In genomic region chr9:89440548-89440947, GRCh38 we compare ENCODE assay signal across 1 cellular context.
TF ChIP-seq lines count a peak whose summit lies in the region.

No MANE protein-coding gene starts in this region.

TF ChIP-seq in GM12878, 131 proteins besides CTCF, POLR2A, EP300 and RAD21 (continued from another document):
- TF ChIP-seq ELK1 (IDR thresholded peaks at IDR 0.05; ENCODE audit: low read depth, low read length) = no peak
- no peak for TF ChIP-seq TARDBP (IDR thresholded peaks at IDR 0.05; ENCODE audit: borderline replicate concordance)
- TF ChIP-seq POLR2AphosphoS2 (IDR thresholded peaks at IDR 0.05; ENCODE audit: low read depth, low read length) = no peak
- TF ChIP-seq NFIC (IDR thresholded peaks at IDR 0.05; ENCODE audit: low read depth, low read length) = no peak
- no peak for TF ChIP-seq HCFC1 (IDR thresholded peaks at IDR 0.05; ENCODE audit: low read length)
- TF ChIP-seq SUZ12 (IDR thresholded peaks at IDR 0.05; ENCODE audit: unreplicated experiment) = no peak
TF ChIP-seq in GM12878: peak in this region for 0.
